24 cellular contexts compared by ENCODE assay signal in genomic region chr22:44692662-44693007, GRCh38. TPM values are rescaled to one million over a fixed set of nuclear protein-coding genes. Genes with fewer than 3 reads are reported as not detected.
DNase-seq lines count a peak whose midpoint lies in the region; ATAC-seq, FAIRE-seq and TF ChIP-seq lines count a peak whose summit lies in the region.
"Had no signal": no experiment of that assay in that cellular context is flagged by ENCODE, and none has a peak within 500 bp of the region (broad histone marks: within the 10 kb centered on the region; RNA-seq: fewer than 3 reads in every experiment).

No MANE protein-coding gene starts in this region.

- peak overlapping the region; percentile 56 for H3K14ac ChIP-seq in neuronal stem cell (ENCODE audit: low read length)

- no peak overlapping the region for H3K27ac ChIP-seq in Panc1 (ENCODE audit: low read length)
- H3K27ac ChIP-seq in neuronal stem cell (replicated peaks; ENCODE audit: low read length) = no peak overlapping the region
- no peak overlapping the region for H3K27ac ChIP-seq in CD8-positive, alpha-beta memory T cell (ENCODE audit: low read depth, low read length)
- H3K27ac ChIP-seq: HL-60, RWPE1 had no signal

- H2BK5ac ChIP-seq in neuronal stem cell (ENCODE audit: low read length) = no peak overlapping the region

- peak overlapping the region; percentile 43 for H4K8ac ChIP-seq in neuronal stem cell (ENCODE audit: low read depth, low read length)

- in situ Hi-C loops in Panc1 (cut with HindIII; ENCODE audit: low pct_unique_long_range_greater_than_20kb, low sequenced_read_pairs) = no loop called here

- H3K27me3 ChIP-seq in Caco-2 (replicated peaks; ENCODE audit: control insufficient read depth, insufficient read depth, low read length) (no peaks in the 10 kb centered on the region), Panc1 (ENCODE audit: control insufficient read depth, insufficient read depth, low read length) (no peaks in the 10 kb centered on the region), neuronal stem cell (ENCODE audit: control insufficient read depth in 3 of 3, insufficient read depth in 3 of 3, low read depth in 1 of 3, low read length in 3 of 3) (peaks cover 0 to 3% (median 0%) of the 10 kb centered on the region in 3 experiments)
- no peaks in the 10 kb centered on the region for H3K27me3 ChIP-seq in CD8-positive, alpha-beta memory T cell (ENCODE audit: insufficient read depth, low read length, poor library complexity, severe bottlenecking)
- H3K27me3 ChIP-seq: MG63 had no signal

- DNase-seq in Caco-2 = no peak
- DNase-seq in Panc1 (ENCODE audit: low read depth, low spot score) = no peak
- DNase-seq in neuronal stem cell (ENCODE audit: low spot score) = no peak
- DNase-seq in urothelium cell line (ENCODE audit: low spot score) = no peak
- DNase-seq in CD8-positive, alpha-beta memory T cell = no peak
- no peak for DNase-seq in sciatic nerve (ENCODE audit: low spot score)
- DNase-seq: C1 segment of cervical spinal cord, DMS153, DND-41, MG63, NCI-H1105 treated with DMSO at 0.1 percent for 48 hours, NCI-H1694, NCI-H2029 treated with DMSO at 0.1 percent for 48 hours, NCI-H446 treated with DMSO at 0.1 percent for 48 hours, NCI-H526, NCI-H82, SHP77 had no signal

- no peak overlapping the region for H4K91ac ChIP-seq in neuronal stem cell (ENCODE audit: low read depth, low read length, poor library complexity)

- ATAC-seq in Panc1 (peak; percentile 8; the same call in 1 of the 2 replicates), sciatic nerve (no peak), GM19463 (IDR thresholded peaks at IDR 0.05; ENCODE audit: unreplicated experiment) (no peak)

- peak overlapping the region; percentile 55 for H3K23ac ChIP-seq in neuronal stem cell (ENCODE audit: low read depth, low read length, poor library complexity)

- no peak overlapping the region for H2BK120ac ChIP-seq in neuronal stem cell (ENCODE audit: low read depth, low read length)

- H3K27me3 Mint-ChIP-seq in Caco-2 (ENCODE audit: insufficient read depth, unreplicated experiment) = no peaks in the 10 kb centered on the region
- no peaks in the 10 kb centered on the region for H3K27me3 Mint-ChIP-seq in CD8-positive, alpha-beta memory T cell

- peak overlapping the region; percentile 76 for H3K4ac ChIP-seq in neuronal stem cell (ENCODE audit: low read length)

- peak overlapping the region; percentile 63 for H2AK5ac ChIP-seq in neuronal stem cell (ENCODE audit: low read depth, low read length)

- peaks cover 26% of the 10 kb centered on the region for H3K4me1 Mint-ChIP-seq in Caco-2 (ENCODE audit: low read depth, unreplicated experiment)
- peaks cover 4 to 8% (median 5%) of the 10 kb centered on the region in 3 donors for H3K4me1 Mint-ChIP-seq in CD8-positive, alpha-beta memory T cell

- H2BK15ac ChIP-seq in neuronal stem cell (ENCODE audit: low read length) = no peak overlapping the region

- no peaks in the 10 kb centered on the region for H3K9me3 Mint-ChIP-seq in Caco-2 (ENCODE audit: unreplicated experiment)
- no peaks in the 10 kb centered on the region for H3K9me3 Mint-ChIP-seq in CD8-positive, alpha-beta memory T cell

- H3K9ac ChIP-seq in neuronal stem cell (ENCODE audit: low read depth, low read length, poor library complexity) = no peak overlapping the region

- no peak overlapping the region for H3K4me3 Mint-ChIP-seq in Caco-2 (ENCODE audit: unreplicated experiment)
- no peak overlapping the region for H3K4me3 Mint-ChIP-seq in CD8-positive, alpha-beta memory T cell

- no peaks in the 10 kb centered on the region for H3K9me3 ChIP-seq in Caco-2
- H3K9me3 ChIP-seq in Panc1 (ENCODE audit: control insufficient read depth, insufficient read depth, low read depth, low read length) = no peaks in the 10 kb centered on the region
- no peaks in the 10 kb centered on the region for H3K9me3 ChIP-seq in neuronal stem cell (replicated peaks in 1 of 2; ENCODE audit: control insufficient read depth in 2 of 2, insufficient read depth in 1 of 2, low read depth in 1 of 2, low read length in 2 of 2)
- H3K9me3 ChIP-seq in CD8-positive, alpha-beta memory T cell (ENCODE audit: low read length) = no peaks in the 10 kb centered on the region
- H3K9me3 ChIP-seq: MG63 had no signal

- peak; percentile 30 for FAIRE-seq in urothelium cell line (lab: Jason Lieb, UNC)
- FAIRE-seq: GM12892, H54 had no signal

- H3K18ac ChIP-seq in neuronal stem cell (ENCODE audit: low read length) = peak overlapping the region; percentile 78

- H2BK12ac ChIP-seq in neuronal stem cell (ENCODE audit: low read length) = peak overlapping the region; percentile 73

- no TSS peak for BruUV-seq in Caco-2 (replicated peaks; lab: Mats Ljungman, UMichigan)
- BruUV-seq in Panc1 (replicated peaks; lab: Mats Ljungman, UMichigan) = no TSS peak

- CTCF ChIA-PET in Caco-2 (lab: Charles Lee) = no interaction called here
- CTCF ChIA-PET in Panc1 (lab: Charles Lee) = no interaction called here
- CTCF ChIA-PET in CD8-positive, alpha-beta memory T cell (lab: Charles Lee) = no interaction called here

- H2AFZ ChIP-seq in neuronal stem cell (ENCODE audit: low read length) = no peak overlapping the region

- H3K4me1 ChIP-seq in Caco-2 (peaks cover 69% of the 10 kb centered on the region), Panc1 (ENCODE audit: control insufficient read depth, insufficient read depth, low read length) (no peaks in the 10 kb centered on the region), neuronal stem cell (ENCODE audit: control insufficient read depth in 2 of 2, insufficient read depth in 1 of 2, low read depth in 1 of 2, low read length in 2 of 2) (peaks cover 0 to 4% of the 10 kb centered on the region in 2 donors)
- H3K4me1 ChIP-seq in CD8-positive, alpha-beta memory T cell (ENCODE audit: insufficient read depth, low read length) = peaks cover 2% of the 10 kb centered on the region

- intact Hi-C loops in Caco-2 (cut with micrococcal nuclease; ENCODE audit: unreplicated experiment) = no loop called here
- intact Hi-C loops in Panc1 (cut with micrococcal nuclease; ENCODE audit: unreplicated experiment) = no loop called here
- intact Hi-C loops in sciatic nerve (cut with DNase I) = loop anchor here (5.0 kb wide), 1 partner anchor 1795 kb away; no protein-coding TSS in a partner anchor

- POLR2A ChIA-PET in Caco-2 (lab: Charles Lee) (no interaction called here), Panc1 (lab: Charles Lee) (no interaction called here)
- POLR2A ChIA-PET in CD8-positive, alpha-beta memory T cell (lab: Charles Lee) = no interaction called here

- TF ChIP-seq CTCF in Caco-2 (IDR thresholded peaks at IDR 0.05; ENCODE audit: insufficient read depth in 1 of 2, low read depth in 1 of 2, low read length in 1 of 2, severe bottlenecking in 1 of 2, unreplicated experiment in 1 of 2) = no peak
- TF ChIP-seq CTCF in Panc1 (IDR thresholded peaks at IDR 0.05) = no peak

- peaks cover 48% of the 10 kb centered on the region for H3K36me3 Mint-ChIP-seq in Caco-2 (ENCODE audit: insufficient read depth, unreplicated experiment)
- H3K36me3 Mint-ChIP-seq in CD8-positive, alpha-beta memory T cell = peaks cover 0 to 6% (median 4%) of the 10 kb centered on the region in 3 donors

- H3K4me2 ChIP-seq in neuronal stem cell (ENCODE audit: insufficient read depth, low read length, poor library complexity, severe bottlenecking) = no peak overlapping the region

- no CpG with 5 or more reads among the region's 11 CpGs for WGBS in neuronal stem cell (ENCODE audit: extremely low coverage in 2 of 2, insufficient read length in 2 of 2, insufficient replicate concordance in 1 of 2), 2 donors

- no peaks in the 10 kb centered on the region for H3K79me1 ChIP-seq in neuronal stem cell (ENCODE audit: low read depth, low read length)

- H3K27ac Mint-ChIP-seq in Caco-2 (ENCODE audit: unreplicated experiment) = peak overlapping the region; percentile 59
- no peak overlapping the region for H3K27ac Mint-ChIP-seq in CD8-positive, alpha-beta memory T cell

- no peak overlapping the region for H3K4me3 ChIP-seq in Caco-2 (ENCODE audit: low read depth, low read length)
- H3K4me3 ChIP-seq in Panc1 (ENCODE audit: low read depth in 2 of 2, low read length in 2 of 2) = no peak overlapping the region
- H3K4me3 ChIP-seq in neuronal stem cell (ENCODE audit: low read length in 2 of 2) = no peak overlapping the region
- no peak overlapping the region for H3K4me3 ChIP-seq in CD8-positive, alpha-beta memory T cell (ENCODE audit: low read length)
- H3K4me3 ChIP-seq: MG63 had no signal

- H3K36me3 ChIP-seq in Caco-2 (ENCODE audit: control insufficient read depth, insufficient read depth, low read length) (no peaks in the 10 kb centered on the region), Panc1 (ENCODE audit: control insufficient read depth, insufficient read depth, low read length) (no peaks in the 10 kb centered on the region), neuronal stem cell (replicated peaks in 1 of 2; ENCODE audit: control insufficient read depth in 2 of 2, insufficient read depth in 2 of 2, low read length in 2 of 2) (no peaks in the 10 kb centered on the region)
- no peaks in the 10 kb centered on the region for H3K36me3 ChIP-seq in CD8-positive, alpha-beta memory T cell (ENCODE audit: insufficient read depth, low read length)
- H3K36me3 ChIP-seq: MG63 had no signal

RNA-seq across cellular contexts. Expression of gene PRR5, which starts 9.4 kb away (rescaled TPM):
- total RNA-seq in Caco-2 (2022) = 74.8 and 82.8 TPM in 2 replicates
- total RNA-seq in Panc1 (2021; ENCODE audit: unreplicated experiment) = 11.5 TPM
- 10.8 TPM for polyA plus RNA-seq in Panc1 (2012; ENCODE audit: insufficient read length)
- polyA plus RNA-seq in neuronal stem cell (2013, experiment 1 of 2) = 14.6 TPM
- 14.4 TPM for polyA plus RNA-seq in neuronal stem cell (2013, experiment 2 of 2)
- total RNA-seq in CD8-positive, alpha-beta memory T cell = 10 to 100 TPM; 26.4 to 29.9 TPM
- polyA plus RNA-seq in CD8-positive, alpha-beta memory T cell = 175 TPM
- 33.7 TPM for total RNA-seq in sciatic nerve

RNA-seq across cellular contexts. Expression of gene ARHGAP8, which starts 59.7 kb away (rescaled TPM):
- total RNA-seq in Caco-2 (2022) = 81.5 and 90.5 TPM in 2 replicates
- total RNA-seq in Panc1 (2021; ENCODE audit: unreplicated experiment) = 9.2 TPM
- 2.4 TPM for polyA plus RNA-seq in Panc1 (2012; ENCODE audit: insufficient read length)
- 4.1 TPM for polyA plus RNA-seq in neuronal stem cell (2013, experiment 1 of 2)
- 4.2 TPM for polyA plus RNA-seq in neuronal stem cell (2013, experiment 2 of 2)
- total RNA-seq in CD8-positive, alpha-beta memory T cell = under 1 TPM; 0.42 to 0.49 TPM
- not detected for polyA plus RNA-seq in CD8-positive, alpha-beta memory T cell
- 17.3 TPM for total RNA-seq in sciatic nerve
- total RNA-seq: A673, LHCN-M2 had no signal
